ENCODE assay signal across 25 cellular contexts in genomic region chr2:29615841-29616240, GRCh38.
"Had no signal": no experiment of that assay in that cellular context is flagged by ENCODE, and none has a peak within 500 bp of the region (broad histone marks: within the 10 kb centered on the region; RNA-seq: fewer than 3 reads in every experiment).

No MANE protein-coding gene starts in this region.

- H3K27me3 ChIP-seq: SJCRH30 had no signal

- H3K9me3 ChIP-seq: SJCRH30, SK-N-SH had no signal

- H3K27ac ChIP-seq: SJCRH30 had no signal

- H3K36me3 ChIP-seq: SJCRH30 had no signal

- DNase-seq: activated CD4-positive, alpha-beta T cell treated with anti-CD3 and anti-CD28 coated beads for 36 hours; activated CD4-positive, alpha-beta T cell treated with anti-CD3 and anti-CD28 coated beads, Interleukin-2, amount 10 ng/mL, durations not matched to agents 7 days and 5 days; activated CD4-positive, alpha-beta T cell treated with anti-CD3 and anti-CD28 coated beads, Interleukin-2, amount 50 U/mL, for 48 hours; activated CD8-positive, alpha-beta T cell treated with anti-CD3 and anti-CD28 coated beads, Interleukin-2, amount 10 ng/mL, durations not matched to agents 7 days and 5 days; activated gamma-delta T cell; activated naive CD4-positive, alpha-beta T cell treated with Interleukin-2 at 50 U/mL for 16 hours; activated naive CD8-positive, alpha-beta T cell treated with anti-CD3 and anti-CD28 coated beads, Interleukin-2, amount 10 ng/mL, durations not matched to agents 7 days and 5 days; activated T-cell treated with anti-CD3 and anti-CD28 coated beads, Interleukin-2, amount 50 U/mL, for 24 hours; anterior cingulate cortex; caudate nucleus; cerebellar nuclear complex; Karpas-422; KBM-7; NCI-H1105; NCI-H1436; NCI-H1694; NCI-H1930; NCI-H2081 treated with DMSO at 0.1 percent for 48 hours; NCI-H2171 treated with DMSO at 0.1 percent for 48 hours; NCI-H226; NCI-H446 treated with DMSO at 0.1 percent for 48 hours; NCI-H524; SHP77; SJCRH30 had no signal

- H3K4me2 ChIP-seq: SK-N-SH had no signal

- H3K4me3 ChIP-seq: SJCRH30 had no signal

- H3K9ac ChIP-seq: SK-N-SH had no signal
